14 cellular contexts compared by ENCODE assay signal in genomic region chr18:68454511-68455228, GRCh38.
DNase-seq lines count a peak whose midpoint lies in the region; ATAC-seq and TF ChIP-seq lines count a peak whose summit lies in the region.
"Had no signal": no experiment of that assay in that cellular context is flagged by ENCODE, and none has a peak within 500 bp of the region (broad histone marks: within the 10 kb centered on the region; RNA-seq: fewer than 3 reads in every experiment).

No MANE protein-coding gene starts in this region.

- H3K27ac ChIP-seq in aorta (ENCODE audit: low read depth in 1 of 2, low read length in 2 of 2) (no peak overlapping the region), gastroesophageal sphincter (no peak overlapping the region)
- H3K27ac ChIP-seq: adrenal gland, parathyroid adenoma had no signal

- H3K27me3 ChIP-seq in aorta (ENCODE audit: control insufficient read depth in 1 of 2, insufficient read depth in 2 of 2, low read length in 1 of 2) (no peaks in the 10 kb centered on the region), gastroesophageal sphincter (no peaks in the 10 kb centered on the region)
- H3K27me3 ChIP-seq: adrenal gland had no signal

- DNase-seq in HCEC 1CT: peak; percentile 80
- DNase-seq in fibroblast of peridontal ligament (ENCODE audit: extremely low read depth): peak; percentile 73
- DNase-seq in skeletal muscle cell (ENCODE audit: low read depth): peak; percentile 82
- no peak for DNase-seq in aorta
- DNase-seq: activated CD8-positive, alpha-beta T cell treated with anti-CD3 and anti-CD28 coated beads for 36 hours; adrenal gland; left cardiac atrium; NCI-H774; RPMI8226; small intestine had no signal

- TF ChIP-seq POLR2A in gastroesophageal sphincter (IDR thresholded peaks at IDR 0.05): no peak

- TF ChIP-seq EP300 in gastroesophageal sphincter (IDR thresholded peaks at IDR 0.05): no peak

- H3K36me3 ChIP-seq in aorta (ENCODE audit: control insufficient read depth in 1 of 2, insufficient read depth in 2 of 2, low read length in 1 of 2) (no peaks in the 10 kb centered on the region), gastroesophageal sphincter (no peaks in the 10 kb centered on the region)
- H3K36me3 ChIP-seq: adrenal gland had no signal

- 64 to 65% methylated on average over 3 of the region's 3 CpGs for WGBS in aorta, 2 donors
- WGBS in gastroesophageal sphincter (ENCODE audit: low coverage in 1 of 2), 2 donors: 70% methylated on average over 2 of the region's 3 CpGs; no CpG with 5 or more reads in 1 of the 2 donors

- no peak overlapping the region for H3K4me3 ChIP-seq in skeletal muscle cell (ENCODE audit: low read depth, low read length)
- no peak overlapping the region for H3K4me3 ChIP-seq in aorta (ENCODE audit: low read length in 2 of 2)
- no peak overlapping the region for H3K4me3 ChIP-seq in gastroesophageal sphincter
- H3K4me3 ChIP-seq: adrenal gland had no signal

- peaks cover 0 to 3% of the 10 kb centered on the region in 2 donors for H3K4me1 ChIP-seq in aorta (ENCODE audit: control insufficient read depth in 1 of 2, insufficient read depth in 2 of 2, low read length in 2 of 2)
- H3K4me1 ChIP-seq in gastroesophageal sphincter: no peaks in the 10 kb centered on the region
- H3K4me1 ChIP-seq: adrenal gland, parathyroid adenoma had no signal

- intact Hi-C loops in aorta (cut with DNase I): no loop called here

- peaks cover 2% of the 10 kb centered on the region for H3K9me3 ChIP-seq in aorta (ENCODE audit: control insufficient read depth, low read length)
- peaks cover 0 to 9% (median 0%) of the 10 kb centered on the region in 3 donors for H3K9me3 ChIP-seq in gastroesophageal sphincter
- H3K9me3 ChIP-seq: adrenal gland had no signal

- ATAC-seq in SK-N-SH treated with all-trans-retinoic acid at 6 μM for 48 hours (peak; percentile 58; the same call in 2 of the 3 replicates), aorta (ENCODE audit: low FRiP score) (no peak), gastroesophageal sphincter (no peak), HG03565 (IDR thresholded peaks at IDR 0.05; ENCODE audit: unreplicated experiment) (no peak)
- ATAC-seq: activated CD8-positive, alpha-beta T cell treated with anti-CD3 and anti-CD28 coated beads for 36 hours had no signal

- TF ChIP-seq CTCF in gastroesophageal sphincter (IDR thresholded peaks at IDR 0.05): no peak

TF ChIP-seq in SK-N-SH treated with all-trans-retinoic acid at 6 μM for 48 hours, 23 proteins besides CTCF, POLR2A, EP300 and RAD21:
- TF ChIP-seq GLIS3 (CRISPR knock-in tag; IDR thresholded peaks at IDR 0.05) (no peak), BACH2 (CRISPR knock-in tag; IDR thresholded peaks at IDR 0.05; ENCODE audit: borderline replicate concordance) (no peak), ZC3H10 (CRISPR knock-in tag; IDR thresholded peaks at IDR 0.05) (no peak), ISL1 (CRISPR knock-in tag; IDR thresholded peaks at IDR 0.05) (no peak), CSDC2 (CRISPR knock-in tag; IDR thresholded peaks at IDR 0.05) (no peak)
- TF ChIP-seq, protein P1, sequence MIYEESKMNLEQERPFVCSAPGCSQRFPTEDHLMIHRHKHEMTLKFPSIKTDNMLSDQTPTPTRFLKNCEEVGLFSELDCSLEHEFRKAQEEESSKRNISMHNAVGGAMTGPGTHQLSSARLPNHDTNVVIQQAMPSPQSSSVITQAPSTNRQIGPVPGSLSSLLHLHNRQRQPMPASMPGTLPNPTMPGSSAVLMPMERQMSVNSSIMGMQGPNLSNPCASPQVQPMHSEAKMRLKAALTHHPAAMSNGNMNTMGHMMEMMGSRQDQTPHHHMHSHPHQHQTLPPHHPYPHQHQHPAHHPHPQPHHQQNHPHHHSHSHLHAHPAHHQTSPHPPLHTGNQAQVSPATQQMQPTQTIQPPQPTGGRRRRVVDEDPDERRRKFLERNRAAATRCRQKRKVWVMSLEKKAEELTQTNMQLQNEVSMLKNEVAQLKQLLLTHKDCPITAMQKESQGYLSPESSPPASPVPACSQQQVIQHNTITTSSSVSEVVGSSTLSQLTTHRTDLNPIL (CRISPR knock-in tag; IDR thresholded peaks at IDR 0.05; ENCODE audit: low read depth): no peak

Comparison
In these comparisons a context has a peak if more than half of its experiments do, and no peak if none do; other contexts are left out.
1. DNase-seq: peak in HCEC 1CT (single experiment), fibroblast of peridontal ligament (single experiment) and skeletal muscle cell (single experiment); none in aorta (0 of 2).